ENCODE assay signal across 8 cellular contexts in the genomic region with DNA sequence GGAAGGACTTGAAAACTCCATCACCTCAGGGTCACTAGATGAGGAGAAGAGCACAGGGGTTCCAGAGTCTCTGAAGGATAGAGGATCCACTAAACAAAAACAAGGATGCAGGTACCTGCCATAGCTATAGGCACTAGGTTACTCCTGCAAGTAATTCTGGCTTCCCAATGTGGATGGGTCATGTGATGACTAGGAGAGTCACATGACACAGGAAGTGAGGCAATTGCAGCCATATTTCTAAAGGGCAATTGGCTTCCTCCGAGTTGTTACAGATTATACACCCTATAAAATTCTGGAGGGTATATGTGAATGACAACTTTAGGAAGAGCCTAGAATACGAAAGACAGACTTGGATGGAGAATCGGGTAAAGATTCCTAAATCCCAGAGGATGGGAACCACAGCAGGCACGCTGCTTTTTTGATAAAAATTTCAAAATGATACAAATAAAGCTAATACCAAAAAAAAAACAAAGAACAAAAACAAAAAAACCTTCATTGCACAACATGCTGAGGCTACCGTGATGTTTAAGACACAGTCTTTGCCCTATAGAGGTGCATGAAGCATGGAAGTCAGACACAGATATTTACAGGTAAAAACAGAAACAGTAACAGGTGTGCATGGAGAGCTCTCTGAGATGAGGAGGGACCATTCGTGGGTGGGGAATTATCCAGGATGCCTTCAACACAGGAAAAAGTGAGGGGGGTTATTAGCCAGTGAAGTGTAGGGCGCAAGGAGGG. TPM values are rescaled to one million over a fixed set of nuclear protein-coding genes. Genes with fewer than 3 reads are reported as not detected.
DNase-seq lines count a peak whose midpoint lies in the region; ATAC-seq and TF ChIP-seq lines count a peak whose summit lies in the region.

No MANE protein-coding gene starts in this region.

- H3K27me3 ChIP-seq in BE2C (no peaks in the 10 kb centered on the region), lower lobe of right lung (ENCODE audit: low read depth) (no peaks in the 10 kb centered on the region), upper lobe of left lung (no peaks in the 10 kb centered on the region)

- no peaks in the 10 kb centered on the region for H3K27me3 Mint-ChIP-seq in dendritic cell treated with granulocyte-macrophage colony-stimulating factor and Interleukin-4, amounts not matched to agents 40 ng/mL and 50 ng/mL, for 4 days

- intact Hi-C loops in dendritic cell treated with granulocyte-macrophage colony-stimulating factor and Interleukin-4, amounts not matched to agents 40 ng/mL and 50 ng/mL, for 4 days (cut with micrococcal nuclease) = no loop called here
- intact Hi-C loops in lower lobe of right lung (cut with DNase I) = no loop called here

- H3K27ac ChIP-seq in lower lobe of right lung = peak overlapping the region; percentile 18
- H3K27ac ChIP-seq in upper lobe of left lung = peak overlapping the region in 3 of 4 donors; percentile 53 to 65 (median 62)

- no peak for TF ChIP-seq EP300 in upper lobe of left lung (IDR thresholded peaks at IDR 0.05)

- DNase-seq in BE2C (peak; percentile 61), H4 (ENCODE audit: low spot score) (peak; percentile 45), lower lobe of right lung (no peak), upper lobe of left lung (peak in 1 of 2 donors; percentile 58)

- no peak for TF ChIP-seq POLR2A in upper lobe of left lung (IDR thresholded peaks at IDR 0.05)

- H3K4me3 ChIP-seq in BE2C (ENCODE audit: low read depth, low read length) (peak overlapping the region; percentile 45), lower lobe of right lung (no peak overlapping the region), upper lobe of left lung (peak overlapping the region in 2 of 4 donors; percentile 1 to 8)

- no peak overlapping the region for H3K4me3 Mint-ChIP-seq in dendritic cell treated with granulocyte-macrophage colony-stimulating factor and Interleukin-4, amounts not matched to agents 40 ng/mL and 50 ng/mL, for 4 days

- H3K36me3 ChIP-seq in BE2C = peaks cover 1% of the 10 kb centered on the region; the same call in 1 of the 2 replicates
- H3K36me3 ChIP-seq in lower lobe of right lung = no peaks in the 10 kb centered on the region
- no peaks in the 10 kb centered on the region for H3K36me3 ChIP-seq in upper lobe of left lung

- ATAC-seq in lower lobe of right lung (peak; percentile 45 to 76), upper lobe of left lung (ENCODE audit: low FRiP score in 2 of 2) (peak in 1 of 2 donors; percentile 65), GM21619 (IDR thresholded peaks at IDR 0.05; ENCODE audit: unreplicated experiment) (no peak), HG02884 (IDR thresholded peaks at IDR 0.05; ENCODE audit: unreplicated experiment) (no peak)

- no peaks in the 10 kb centered on the region for H3K9me3 Mint-ChIP-seq in dendritic cell treated with granulocyte-macrophage colony-stimulating factor and Interleukin-4, amounts not matched to agents 40 ng/mL and 50 ng/mL, for 4 days

- peak overlapping the region; percentile 77 for H3K27ac Mint-ChIP-seq in dendritic cell treated with granulocyte-macrophage colony-stimulating factor and Interleukin-4, amounts not matched to agents 40 ng/mL and 50 ng/mL, for 4 days

- peaks cover 62% of the 10 kb centered on the region for H3K4me1 Mint-ChIP-seq in dendritic cell treated with granulocyte-macrophage colony-stimulating factor and Interleukin-4, amounts not matched to agents 40 ng/mL and 50 ng/mL, for 4 days (ENCODE audit: low read depth)

- H3K4me1 ChIP-seq in BE2C (peaks cover 2% of the 10 kb centered on the region; the same call in 1 of the 2 replicates), lower lobe of right lung (peaks cover 19% of the 10 kb centered on the region), upper lobe of left lung (peaks cover 0 to 10% (median 9%) of the 10 kb centered on the region in 4 donors)

- TF ChIP-seq CTCF in BE2C (IDR thresholded peaks at IDR 0.05; ENCODE audit: low read depth, low read length) (no peak), lower lobe of right lung (IDR thresholded peaks at IDR 0.05) (no peak), upper lobe of left lung (IDR thresholded peaks at IDR 0.05) (no peak)

- no peaks in the 10 kb centered on the region for H3K9me3 ChIP-seq in BE2C
- no peaks in the 10 kb centered on the region for H3K9me3 ChIP-seq in lower lobe of right lung
- no peaks in the 10 kb centered on the region for H3K9me3 ChIP-seq in upper lobe of left lung

- 38 to 46% methylated on average over 7 of the region's 7 CpGs for WGBS in upper lobe of left lung, 2 donors

- H3K36me3 Mint-ChIP-seq in dendritic cell treated with granulocyte-macrophage colony-stimulating factor and Interleukin-4, amounts not matched to agents 40 ng/mL and 50 ng/mL, for 4 days (ENCODE audit: low read depth) = peaks cover 12% of the 10 kb centered on the region

TF ChIP-seq in PFSK-1, 5 proteins besides CTCF, POLR2A, EP300 and RAD21:
- TF ChIP-seq SIN3A (IDR thresholded peaks at IDR 0.05; ENCODE audit: borderline replicate concordance, insufficient read depth, low read length) (peak; percentile 89; the same call in 1 of the 2 replicates), TAF1 (IDR thresholded peaks at IDR 0.05; ENCODE audit: borderline replicate concordance, insufficient read depth, low read length) (no peak)
TF ChIP-seq in PFSK-1: peak in this region for 1.

RNA-seq across cellular contexts. Expression of a gene that starts 10.5 kb away (rescaled TPM):
- polyA plus RNA-seq in BE2C (2012; ENCODE audit: insufficient read depth, insufficient read length, low read depth) = 149 TPM
- total RNA-seq in H4 (2014; rRNA removed; shearing (Covaris generic)) = 79.5 and 82.1 TPM in 2 replicates
- 142 TPM for polyA plus RNA-seq in PFSK-1 (2012; ENCODE audit: insufficient read length, low read depth)
- total RNA-seq in lower lobe of right lung = 27.9 TPM
- total RNA-seq in upper lobe of left lung = 10 to 100 TPM; 23.0 to 68.4 (median 37.4) TPM

RNA-seq across cellular contexts. Expression of a gene that starts 11.3 kb away (rescaled TPM):
- polyA plus RNA-seq in BE2C (2012; ENCODE audit: insufficient read depth, insufficient read length, low read depth) = 47.4 TPM
- 2.8 and 3.9 TPM in 2 replicates for total RNA-seq in H4 (2014; rRNA removed; shearing (Covaris generic))
- 14.3 TPM for polyA plus RNA-seq in PFSK-1 (2012; ENCODE audit: insufficient read length, low read depth)
- total RNA-seq in lower lobe of right lung (24.4 TPM), upper lobe of left lung (10 to 100 TPM; 18.3 to 97.4 (median 27.6) TPM)

RNA-seq across cellular contexts. Expression of a gene that starts 36.3 kb away (rescaled TPM):
- 59.3 TPM for polyA plus RNA-seq in BE2C (2012; ENCODE audit: insufficient read depth, insufficient read length, low read depth)
- total RNA-seq in H4 (2014; rRNA removed; shearing (Covaris generic)) = 5.7 and 11.0 TPM in 2 replicates
- 83.7 TPM for polyA plus RNA-seq in PFSK-1 (2012; ENCODE audit: insufficient read length, low read depth)
- 22.9 TPM for total RNA-seq in lower lobe of right lung
- 10 to 100 TPM in 5 of 6 donors, 1 to 10 TPM in 1; 9.3 to 30.3 (median 20.6) TPM for total RNA-seq in upper lobe of left lung

RNA-seq across cellular contexts. Expression of a gene that starts 43.1 kb away (rescaled TPM):
- polyA plus RNA-seq in BE2C (2012; ENCODE audit: insufficient read depth, insufficient read length, low read depth) = 203 TPM
- 72.7 and 133 TPM in 2 replicates for total RNA-seq in H4 (2014; rRNA removed; shearing (Covaris generic))
- polyA plus RNA-seq in PFSK-1 (2012; ENCODE audit: insufficient read length, low read depth) = 154 TPM
- 70.2 TPM for total RNA-seq in lower lobe of right lung
- total RNA-seq in upper lobe of left lung = 10 to 100 TPM; 61.5 to 96.1 (median 70.4) TPM

RNA-seq across cellular contexts. Expression of a gene that starts 45.4 kb away (rescaled TPM):
- 25.0 TPM for polyA plus RNA-seq in BE2C (2012; ENCODE audit: insufficient read depth, insufficient read length, low read depth)
- 0.37 and 1.1 TPM in 2 replicates for total RNA-seq in H4 (2014; rRNA removed; shearing (Covaris generic))
- polyA plus RNA-seq in PFSK-1 (2012; ENCODE audit: insufficient read length, low read depth) = 0.38 TPM
- total RNA-seq in lower lobe of right lung (0.35 TPM), upper lobe of left lung (under 1 TPM in 3 of 6 donors, not detected in 3; 0.30 to 0.64 (median 0.57) TPM)

Comparison
In these comparisons a context has a peak if more than half of its experiments do, and no peak if none do; other contexts are left out.
1. ATAC-seq: peak in lower lobe of right lung (2 of 2); none in GM21619 (single experiment) and HG02884 (single experiment).